ENCODE assay signal across 21 cellular contexts in genomic region chr21:43797925-43798715, GRCh38. TPM values are rescaled to one million over a fixed set of nuclear protein-coding genes. Genes with fewer than 3 reads are reported as not detected.
DNase-seq lines count a peak whose midpoint lies in the region; ATAC-seq and TF ChIP-seq lines count a peak whose summit lies in the region.
"Had no signal": no experiment of that assay in that cellular context is flagged by ENCODE, and none has a peak within 500 bp of the region (broad histone marks: within the 10 kb centered on the region; RNA-seq: fewer than 3 reads in every experiment).

No MANE protein-coding gene starts in this region.

- H3K36me3 ChIP-seq in mammary epithelial cell (ENCODE audit: insufficient read depth, low read length) (peaks cover 31% of the 10 kb centered on the region), IMR-90 (ENCODE audit: control insufficient read depth, insufficient read depth, low read length) (peaks cover 90% of the 10 kb centered on the region), neuronal stem cell (replicated peaks in 1 of 2; ENCODE audit: control insufficient read depth in 2 of 2, insufficient read depth in 2 of 2, low read length in 2 of 2) (peaks cover 82 to 100% of the 10 kb centered on the region in 2 donors)
- H3K36me3 ChIP-seq in CD8-positive, alpha-beta T cell (ENCODE audit: insufficient read depth, low read length), result peaks cover 69% of the 10 kb centered on the region

- H2BK120ac ChIP-seq in IMR-90 (ENCODE audit: low read depth, low read length) (no peak overlapping the region), neuronal stem cell (ENCODE audit: low read depth, low read length) (no peak overlapping the region)

- H3K27ac Mint-ChIP-seq in MCF 10A (ENCODE audit: low read depth, unreplicated experiment), result peak overlapping the region; percentile 43
- H3K27ac Mint-ChIP-seq in CD8-positive, alpha-beta T cell, result no peak overlapping the region

- peaks cover 81% of the 10 kb centered on the region for H3K36me3 Mint-ChIP-seq in MCF 10A (ENCODE audit: insufficient read depth, unreplicated experiment)
- H3K36me3 Mint-ChIP-seq in CD8-positive, alpha-beta T cell, result peaks cover 94% of the 10 kb centered on the region

- peaks cover 3% of the 10 kb centered on the region for H3K4me1 Mint-ChIP-seq in MCF 10A (ENCODE audit: insufficient read depth, unreplicated experiment)
- peaks cover 2% of the 10 kb centered on the region for H3K4me1 Mint-ChIP-seq in CD8-positive, alpha-beta T cell (ENCODE audit: low read depth)

- no peak overlapping the region for H2AK5ac ChIP-seq in IMR-90 (ENCODE audit: low read depth, low read length)
- H2AK5ac ChIP-seq in neuronal stem cell (ENCODE audit: low read depth, low read length), result no peak overlapping the region

- dilution Hi-C loops in mammary epithelial cell (cut with HindIII; ENCODE audit: low sequenced_read_pairs), result no loop called here
- dilution Hi-C loops in IMR-90 (cut with HindIII; ENCODE audit: low sequenced_read_pairs, unreplicated experiment), result no loop called here

- peaks cover 12 to 22% of the 10 kb centered on the region in 2 experiments; a peak in 3 of 4 replicates for H3K79me1 ChIP-seq in IMR-90 (ENCODE audit: low read depth in 1 of 2, low read length in 2 of 2)
- H3K79me1 ChIP-seq in neuronal stem cell (ENCODE audit: low read depth, low read length), result peaks cover 18% of the 10 kb centered on the region

- H3K9me3 Mint-ChIP-seq in MCF 10A (ENCODE audit: unreplicated experiment), result no peaks in the 10 kb centered on the region
- H3K9me3 Mint-ChIP-seq in CD8-positive, alpha-beta T cell, result no peaks in the 10 kb centered on the region

- H4K5ac ChIP-seq in IMR-90 (ENCODE audit: low read depth, low read length), result no peak overlapping the region

- H3K4me2 ChIP-seq in mammary epithelial cell (ENCODE audit: insufficient read depth, low read depth, low read length) (no peak overlapping the region), IMR-90 (ENCODE audit: low read depth, low read length) (no peak overlapping the region), neuronal stem cell (ENCODE audit: insufficient read depth, low read length, poor library complexity, severe bottlenecking) (peak overlapping the region; percentile 18)
- H3K4me2 ChIP-seq: A549 had no signal

- WGBS in mammary epithelial cell (ENCODE audit: low coverage, missing lambda C conversion rate), result 90% methylated on average over 6 of the region's 30 CpGs
- WGBS in IMR-90 (ENCODE audit: extremely low coverage in 2 of 2, insufficient read length in 1 of 2), 2 experiments, result 96% methylated on average over 19 of the region's 30 CpGs; no CpG with 5 or more reads in 1 of the 2 experiments
- WGBS in neuronal stem cell (ENCODE audit: extremely low coverage in 2 of 2, insufficient read length in 2 of 2, insufficient replicate concordance in 1 of 2), 2 donors, result no CpG with 5 or more reads among the region's 30 CpGs

- H3K23ac ChIP-seq in IMR-90 (ENCODE audit: low read depth, low read length) (no peak overlapping the region), neuronal stem cell (ENCODE audit: low read depth, low read length, poor library complexity) (peak overlapping the region; percentile 1)

- DNase-seq in MCF 10A (ENCODE audit: unreplicated experiment) (no peak), mammary epithelial cell (no peak), IMR-90 (no peak), dermis blood vessel endothelial cell (peak; percentile 34), neuronal stem cell (ENCODE audit: low spot score) (no peak), SHP77 treated with DMSO at 0.1 percent for 48 hours (lab: John Stamatoyannopoulos, UW) (no peak)
- DNase-seq in CD8-positive, alpha-beta T cell, result no peak
- DNase-seq: BE2C, GM23248, HCEC 1CT, KG1, MV-4-11, NCI-H1105 treated with DMSO at 0.1 percent for 48 hours, NCI-H2029 treated with DMSO at 0.1 percent for 48 hours, NCI-H345, NCI-H524 treated with DMSO at 0.1 percent for 48 hours, NCI-H82 had no signal

- BruUV-seq in MCF 10A (replicated peaks; lab: Mats Ljungman, UMichigan) (no TSS peak), mammary epithelial cell (replicated peaks; lab: Mats Ljungman, UMichigan) (no TSS peak), IMR-90 (replicated peaks; lab: Mats Ljungman, UMichigan) (no TSS peak)

- POLR2A ChIA-PET in MCF 10A (lab: Yijun Ruan, JAX), result no interaction called here
- POLR2A ChIA-PET in IMR-90 (lab: Charles Lee; ENCODE audit: unreplicated experiment), result no interaction called here
- POLR2A ChIA-PET in CD8-positive, alpha-beta T cell (lab: Charles Lee), result no interaction called here

- TF ChIP-seq CTCF in MCF 10A (IDR thresholded peaks at IDR 0.05; ENCODE audit: unreplicated experiment) (no peak), mammary epithelial cell (conservative IDR thresholded peaks at IDR 0.05 in 1 of 2, IDR thresholded peaks at IDR 0.05 in 1 of 2; ENCODE audit: extremely low read depth in 1 of 2, insufficient read depth in 1 of 2, low read depth in 1 of 2, low read length in 2 of 2) (no peak), IMR-90 (conservative IDR thresholded peaks at IDR 0.05; ENCODE audit: low read depth, low read length) (no peak)
- no peak for TF ChIP-seq CTCF in CD8-positive, alpha-beta T cell (IDR thresholded peaks at IDR 0.05)

- H3K18ac ChIP-seq in IMR-90 (ENCODE audit: low read depth, low read length), result no peak overlapping the region
- no peak overlapping the region for H3K18ac ChIP-seq in neuronal stem cell (ENCODE audit: low read length)

- H3K4me3 ChIP-seq in mammary epithelial cell (replicated peaks in 1 of 3; ENCODE audit: insufficient read depth in 1 of 3, low read depth in 2 of 3, low read length in 3 of 3) (no peak overlapping the region), IMR-90 (ENCODE audit: insufficient read depth, low read depth, low read length) (no peak overlapping the region), neuronal stem cell (ENCODE audit: low read length in 2 of 2) (no peak overlapping the region)
- no peak overlapping the region for H3K4me3 ChIP-seq in CD8-positive, alpha-beta T cell (ENCODE audit: low read depth, low read length)
- H3K4me3 ChIP-seq: A549, GM23248, SJSA1 had no signal

- H3K9me3 ChIP-seq in mammary epithelial cell (replicated peaks; ENCODE audit: insufficient read depth, low read length), result no peaks in the 10 kb centered on the region
- H3K9me3 ChIP-seq in IMR-90 (ENCODE audit: control insufficient read depth, insufficient read depth, low read length), result no peaks in the 10 kb centered on the region
- H3K9me3 ChIP-seq in neuronal stem cell (replicated peaks in 1 of 2; ENCODE audit: control insufficient read depth in 2 of 2, insufficient read depth in 1 of 2, low read depth in 1 of 2, low read length in 2 of 2), result peaks cover 0 to 2% of the 10 kb centered on the region in 2 donors
- no peaks in the 10 kb centered on the region for H3K9me3 ChIP-seq in CD8-positive, alpha-beta T cell (ENCODE audit: low read length)
- H3K9me3 ChIP-seq: A549, BE2C, SJSA1 had no signal

- H3K9me1 ChIP-seq in IMR-90 (ENCODE audit: insufficient read depth, low read length), result no peaks in the 10 kb centered on the region

- no peak overlapping the region for H3K56ac ChIP-seq in IMR-90 (ENCODE audit: extremely low read depth, insufficient read depth, low read length)

- H3K4ac ChIP-seq in IMR-90 (ENCODE audit: low read depth, low read length) (no peak overlapping the region), neuronal stem cell (ENCODE audit: low read length) (no peak overlapping the region)

- no peak overlapping the region for H2BK20ac ChIP-seq in IMR-90 (ENCODE audit: low read depth, low read length)

- intact Hi-C loops in MCF 10A (cut with micrococcal nuclease), result no loop called here
- intact Hi-C loops in mammary epithelial cell (cut with micrococcal nuclease), result no loop called here
- intact Hi-C loops in IMR-90 (cut with micrococcal nuclease), result no loop called here
- intact Hi-C loops in CD8-positive, alpha-beta T cell (cut with DNase I, micrococcal nuclease), result no loop called here

- no peak overlapping the region for H3K14ac ChIP-seq in IMR-90 (replicated peaks; ENCODE audit: low read depth, low read length)
- H3K14ac ChIP-seq in neuronal stem cell (ENCODE audit: low read length), result no peak overlapping the region

- H2BK5ac ChIP-seq in IMR-90 (ENCODE audit: low read depth, low read length, poor library complexity, severe bottlenecking) (no peak overlapping the region), neuronal stem cell (ENCODE audit: low read length) (no peak overlapping the region)

- no peaks in the 10 kb centered on the region for H3K4me1 ChIP-seq in mammary epithelial cell (ENCODE audit: insufficient read depth, low read length)
- H3K4me1 ChIP-seq in IMR-90 (ENCODE audit: control insufficient read depth, insufficient read depth, low read length), result no peaks in the 10 kb centered on the region
- no peaks in the 10 kb centered on the region for H3K4me1 ChIP-seq in neuronal stem cell (ENCODE audit: control insufficient read depth in 2 of 2, insufficient read depth in 1 of 2, low read depth in 1 of 2, low read length in 2 of 2)
- no peaks in the 10 kb centered on the region for H3K4me1 ChIP-seq in CD8-positive, alpha-beta T cell (ENCODE audit: insufficient read depth, low read length)
- H3K4me1 ChIP-seq: A549, BE2C, SJSA1 had no signal

- no peak overlapping the region for H3K27ac ChIP-seq in mammary epithelial cell (ENCODE audit: insufficient read depth, low read depth, low read length)
- no peak overlapping the region for H3K27ac ChIP-seq in IMR-90 (ENCODE audit: insufficient read depth, low read length)
- no peak overlapping the region for H3K27ac ChIP-seq in neuronal stem cell (replicated peaks; ENCODE audit: low read length)
- no peak overlapping the region for H3K27ac ChIP-seq in CD8-positive, alpha-beta T cell (ENCODE audit: low read depth, low read length)
- H3K27ac ChIP-seq: A549, GM23248, SJSA1 had no signal

- no peak overlapping the region for H2BK15ac ChIP-seq in IMR-90 (ENCODE audit: low read depth, low read length)
- no peak overlapping the region for H2BK15ac ChIP-seq in neuronal stem cell (ENCODE audit: low read length)

- H4K91ac ChIP-seq in IMR-90 (ENCODE audit: insufficient read depth, low read depth, low read length) (no peak overlapping the region), neuronal stem cell (ENCODE audit: low read depth, low read length, poor library complexity) (no peak overlapping the region)

- H2AFZ ChIP-seq in mammary epithelial cell (ENCODE audit: low read depth, low read length), result no peak overlapping the region
- H2AFZ ChIP-seq in IMR-90 (replicated peaks; ENCODE audit: low read length, poor library complexity), result no peak overlapping the region
- no peak overlapping the region for H2AFZ ChIP-seq in neuronal stem cell (ENCODE audit: low read length)
- H2AFZ ChIP-seq: GM23248 had no signal

- no peak overlapping the region for H2BK12ac ChIP-seq in neuronal stem cell (ENCODE audit: low read length)

- no peak for TF ChIP-seq POLR2A in IMR-90 (IDR thresholded peaks at IDR 0.05; ENCODE audit: low read depth, low read length)

- H4K20me1 ChIP-seq in mammary epithelial cell (ENCODE audit: insufficient read depth, low read length) (no peaks in the 10 kb centered on the region), IMR-90 (ENCODE audit: insufficient read depth, low read length) (peaks cover 9% of the 10 kb centered on the region)

- H4K8ac ChIP-seq in IMR-90 (ENCODE audit: low read depth in 2 of 2, low read length in 2 of 2) (no peak overlapping the region), neuronal stem cell (ENCODE audit: low read depth, low read length) (no peak overlapping the region)

- no peak overlapping the region for H3K4me3 Mint-ChIP-seq in MCF 10A (ENCODE audit: unreplicated experiment)
- no peak overlapping the region for H3K4me3 Mint-ChIP-seq in CD8-positive, alpha-beta T cell

- peaks cover 27% of the 10 kb centered on the region for H3K79me2 ChIP-seq in mammary epithelial cell (ENCODE audit: insufficient read depth, low read length)

- no peak overlapping the region for H3K9ac ChIP-seq in mammary epithelial cell (ENCODE audit: insufficient read depth, low read length)
- no peak overlapping the region for H3K9ac ChIP-seq in IMR-90 (ENCODE audit: low read depth, low read length)
- H3K9ac ChIP-seq in neuronal stem cell (ENCODE audit: low read depth, low read length, poor library complexity), result no peak overlapping the region
- H3K9ac ChIP-seq: GM23248 had no signal

- H3K27me3 ChIP-seq in mammary epithelial cell (ENCODE audit: insufficient read depth, low read length) (no peaks in the 10 kb centered on the region), IMR-90 (ENCODE audit: control insufficient read depth, insufficient read depth, low read length) (no peaks in the 10 kb centered on the region), neuronal stem cell (ENCODE audit: control insufficient read depth in 3 of 3, insufficient read depth in 3 of 3, low read depth in 1 of 3, low read length in 3 of 3) (no peaks in the 10 kb centered on the region)
- H3K27me3 ChIP-seq in CD8-positive, alpha-beta T cell (ENCODE audit: insufficient read depth, low read length), result no peaks in the 10 kb centered on the region
- H3K27me3 ChIP-seq: BE2C, SJSA1 had no signal

- H2AK9ac ChIP-seq in IMR-90 (replicated peaks; ENCODE audit: low read depth, low read length, poor library complexity), result peak overlapping the region; percentile 5

- no peak for TF ChIP-seq RAD21 in IMR-90 (IDR thresholded peaks at IDR 0.05; ENCODE audit: low read length)

- ATAC-seq in IMR-90 (ENCODE audit: low read depth), result no peak
- no peak for ATAC-seq in CD8-positive, alpha-beta T cell
- ATAC-seq: A549, HepG2, Panc1 had no signal

- in situ Hi-C loops in mammary epithelial cell (cut with MboI; ENCODE audit: low sequenced_read_pairs in 2 of 2) (no loop called here), IMR-90 (cut with MboI; ENCODE audit: low sequenced_read_pairs) (no loop called here)

- CTCF ChIA-PET in MCF 10A (lab: Yijun Ruan, JAX), result interaction anchor here (1.1 kb wide), 1 partner anchor 135 kb away, joined by 3 read pairs; no protein-coding TSS in a partner anchor
- CTCF ChIA-PET in mammary epithelial cell (lab: Charles Lee; ENCODE audit: low non-redundant PET), result no interaction called here
- CTCF ChIA-PET in IMR-90 (lab: Yijun Ruan, JAX), result no interaction called here
- CTCF ChIA-PET in CD8-positive, alpha-beta T cell (lab: Charles Lee), result no interaction called here

- H3K27me3 Mint-ChIP-seq in MCF 10A (ENCODE audit: insufficient read depth, unreplicated experiment), result no peaks in the 10 kb centered on the region
- H3K27me3 Mint-ChIP-seq in CD8-positive, alpha-beta T cell (ENCODE audit: low read depth), result no peaks in the 10 kb centered on the region

RNA-seq across cellular contexts. Expression of gene RRP1, which starts 8.7 kb away (rescaled TPM):
- total RNA-seq in MCF 10A (2022), result 43.7 and 56.0 TPM in 2 replicates
- 10 to 100 TPM; 20.7 to 40.8 TPM for total RNA-seq in mammary epithelial cell
- 21.9 TPM for polyA plus RNA-seq in mammary epithelial cell
- polyA minus RNA-seq in mammary epithelial cell, result 134 TPM
- 18.3 and 23.3 TPM in 2 replicates for total RNA-seq in IMR-90 (2012; rRNA removed)
- 18.1 and 20.2 TPM in 2 replicates for polyA plus RNA-seq in IMR-90 (2012; rRNA removed)
- 12.4 and 18.5 TPM in 2 replicates for polyA plus RNA-seq in IMR-90 (2012; cell fraction: cytosol; rRNA removed)
- 28.8 and 33.8 TPM in 2 replicates for polyA plus RNA-seq in IMR-90 (2012; cell fraction: nucleus; rRNA removed; ENCODE audit: low replicate concordance)
- total RNA-seq in dermis blood vessel endothelial cell, result 18.4 and 22.7 TPM in 2 replicates
- 18.5 TPM for polyA plus RNA-seq in neuronal stem cell (2013, experiment 1 of 2)
- 19.3 TPM for polyA plus RNA-seq in neuronal stem cell (2013, experiment 2 of 2)
- total RNA-seq in CD8-positive, alpha-beta T cell, result 10 to 100 TPM; 26.8 to 26.9 TPM

RNA-seq across cellular contexts. Expression of gene CSTB, which starts 22.0 kb away (rescaled TPM):
- 60.5 and 75.0 TPM in 2 replicates for total RNA-seq in MCF 10A (2022)
- 10 to 100 TPM; 10.7 to 78.9 TPM for total RNA-seq in mammary epithelial cell
- polyA plus RNA-seq in mammary epithelial cell, result 148 TPM
- polyA minus RNA-seq in mammary epithelial cell, result 31.7 TPM
- 6.1 and 6.9 TPM in 2 replicates for total RNA-seq in IMR-90 (2012; rRNA removed)
- 71.7 and 87.4 TPM in 2 replicates for polyA plus RNA-seq in IMR-90 (2012; rRNA removed)
- polyA plus RNA-seq in IMR-90 (2012; cell fraction: cytosol; rRNA removed), result 31.9 and 61.6 TPM in 2 replicates
- 16.5 and 24.5 TPM in 2 replicates for polyA plus RNA-seq in IMR-90 (2012; cell fraction: nucleus; rRNA removed; ENCODE audit: low replicate concordance)
- 6.3 and 8.5 TPM in 2 replicates for total RNA-seq in dermis blood vessel endothelial cell
- polyA plus RNA-seq in neuronal stem cell (2013, experiment 1 of 2), result 86.0 TPM
- polyA plus RNA-seq in neuronal stem cell (2013, experiment 2 of 2), result 88.8 TPM
- 1 to 10 TPM; 7.4 to 7.7 TPM for total RNA-seq in CD8-positive, alpha-beta T cell
